In genomic region chr2:241844831-241845578, GRCh38 we compare ENCODE assay signal across 1 cellular context.
TF ChIP-seq lines count a peak whose summit lies in the region.

No MANE protein-coding gene starts in this region.

TF ChIP-seq in HepG2, 621 proteins besides CTCF, POLR2A, EP300 and RAD21:
- TF ChIP-seq THAP9 (CRISPR knock-in tag; IDR thresholded peaks at IDR 0.05; ENCODE audit: borderline replicate concordance), result 0 out of 2 replicates have a peak, but pooled peaks have one; percentile 38
- TF ChIP-seq NRL (CRISPR knock-in tag; IDR thresholded peaks at IDR 0.05; ENCODE audit: borderline replicate concordance), result 0 out of 2 replicates have a peak, but pooled peaks have one; percentile 42
- TF ChIP-seq ZNF570 (CRISPR knock-in tag; IDR thresholded peaks at IDR 0.05; ENCODE audit: borderline replicate concordance), result no peak
